8 cellular contexts compared by ENCODE assay signal in genomic region chr9:37575511-37575914, GRCh38. TPM values are rescaled to one million over a fixed set of nuclear protein-coding genes. Genes with fewer than 3 reads are reported as not detected.
DNase-seq lines count a peak whose midpoint lies in the region; ATAC-seq and TF ChIP-seq lines count a peak whose summit lies in the region.

No MANE protein-coding gene starts in this region.

- H3K27me3 Mint-ChIP-seq in brain, result peaks cover 3% of the 10 kb centered on the region

- H3K9ac ChIP-seq in BLaER1, result peak overlapping the region; percentile 81

- H3K36me3 Mint-ChIP-seq in brain, result peaks cover 18% of the 10 kb centered on the region

- WGBS in right lobe of liver (ENCODE audit: insufficient coverage, low coverage, low lambda C conversion rate, missing lambda C conversion rate), result 4% methylated on average over 4 of the region's 5 CpGs

- H3K4me1 Mint-ChIP-seq in brain, result peaks cover 64% of the 10 kb centered on the region

- H3K27me3 ChIP-seq in BLaER1 (no peaks in the 10 kb centered on the region), right lobe of liver (no peaks in the 10 kb centered on the region), tibial artery (no peaks in the 10 kb centered on the region)

- intact Hi-C loops in right lobe of liver (cut with DNase I) (no loop called here), tibial artery (cut with DNase I; ENCODE audit: low total_unique reads) (loop anchor here (10.0 kb wide), 1 partner anchor 151 kb away; the partner anchor contains the start of gene GRHPR)

- H3K4me3 Mint-ChIP-seq in brain, result peak overlapping the region; percentile 93 to 97 (median 95)

- DNase-seq in right lobe of liver (no peak), tibial artery (peak in 1 of 2 donors; percentile 21), amygdala (lab: John Stamatoyannopoulos, UW) (no peak), NCI-H2081 treated with DMSO at 0.1 percent for 48 hours (lab: John Stamatoyannopoulos, UW) (no peak)

- peak overlapping the region; percentile 77 to 98 (median 91) for H3K27ac Mint-ChIP-seq in brain

- H4K20me1 ChIP-seq in BLaER1, result peaks cover 40% of the 10 kb centered on the region

- H3K4me2 ChIP-seq in BLaER1, result peak overlapping the region; percentile 83

- H3K27ac ChIP-seq in BLaER1 (peak overlapping the region; percentile 75), right lobe of liver (peak overlapping the region; percentile 41 to 71 (median 57)), tibial artery (peak overlapping the region; percentile 78 to 89)

- peaks cover 23% of the 10 kb centered on the region for H3K36me3 ChIP-seq in BLaER1
- no peaks in the 10 kb centered on the region for H3K36me3 ChIP-seq in right lobe of liver
- H3K36me3 ChIP-seq in tibial artery, result no peaks in the 10 kb centered on the region

- H3K4me1 ChIP-seq in BLaER1 (peaks cover 20% of the 10 kb centered on the region), right lobe of liver (no peaks in the 10 kb centered on the region), tibial artery (peaks cover 0 to 20% (median 14%) of the 10 kb centered on the region in 4 donors)

- H3K9me3 ChIP-seq in BLaER1 (no peaks in the 10 kb centered on the region), right lobe of liver (no peaks in the 10 kb centered on the region), tibial artery (no peaks in the 10 kb centered on the region)

- ATAC-seq in GM19452 (IDR thresholded peaks at IDR 0.05; ENCODE audit: unreplicated experiment) (peak; percentile 34), HG03521 (IDR thresholded peaks at IDR 0.05; ENCODE audit: unreplicated experiment) (peak; percentile 42), right lobe of liver (peak; percentile 6 to 41 (median 14))

- H3K4me3 ChIP-seq in BLaER1 (peak overlapping the region; percentile 79), right lobe of liver (peak overlapping the region; percentile 70 to 78 (median 74)), tibial artery (peak overlapping the region; percentile 80 to 81)

- no peaks in the 10 kb centered on the region for H3K9me3 Mint-ChIP-seq in brain

- no peak for TF ChIP-seq POLR2A in right lobe of liver (IDR thresholded peaks at IDR 0.05)

- TF ChIP-seq CTCF in brain (conservative IDR thresholded peaks at IDR 0.05) (no peak), right lobe of liver (IDR thresholded peaks at IDR 0.05) (no peak), tibial artery (IDR thresholded peaks at IDR 0.05) (no peak)

RNA-seq across cellular contexts. Expression of gene FBXO10, which starts 0.7 kb away (rescaled TPM):
- 12.3 TPM for polyA plus RNA-seq in brain (ENCODE audit: insufficient read depth, low read depth, low replicate concordance)
- 1 to 10 TPM; 2.5 to 5.9 (median 4.0) TPM for total RNA-seq in right lobe of liver

RNA-seq across cellular contexts. Expression of gene TOMM5, which starts 16.9 kb away (rescaled TPM):
- polyA plus RNA-seq in brain (ENCODE audit: insufficient read depth, low read depth, low replicate concordance), result 113 TPM
- 10 to 100 TPM; 30.9 to 58.9 (median 32.9) TPM for total RNA-seq in right lobe of liver
